Comparison of ENCODE assay signal across 9 cellular contexts in the genomic region with DNA sequence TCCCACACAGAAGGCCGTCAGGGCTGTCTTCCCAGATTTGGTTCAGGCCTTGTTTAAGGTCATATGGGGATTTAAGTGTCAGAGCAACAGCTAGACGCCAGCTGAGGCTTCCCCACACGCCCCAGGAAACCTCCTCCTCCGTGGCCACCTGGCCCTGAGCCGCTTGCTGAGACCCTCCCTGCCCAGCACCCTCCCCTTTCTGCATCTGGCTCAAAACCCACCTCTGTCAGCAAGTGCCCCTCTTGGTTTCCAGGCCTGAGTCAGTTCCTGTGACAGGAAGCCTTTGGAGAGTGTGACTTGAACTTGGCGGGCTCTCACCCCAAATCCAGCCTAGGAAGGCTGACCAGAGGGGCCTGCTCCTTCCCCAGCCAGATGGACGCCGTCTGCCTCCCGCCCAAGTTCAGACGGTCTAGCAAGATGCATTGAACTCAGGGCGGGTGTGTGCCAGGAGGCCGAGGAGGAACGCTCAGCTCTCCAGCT. TPM values are rescaled to one million over a fixed set of nuclear protein-coding genes. Genes with fewer than 3 reads are reported as not detected.
DNase-seq lines count a peak whose midpoint lies in the region; ATAC-seq and TF ChIP-seq lines count a peak whose summit lies in the region.
"Had no signal": no experiment of that assay in that cellular context is flagged by ENCODE, and none has a peak within 500 bp of the region (broad histone marks: within the 10 kb centered on the region; RNA-seq: fewer than 3 reads in every experiment).

No MANE protein-coding gene starts in this region.

- H3K4me1 ChIP-seq in spleen, result peaks cover 43 to 77% (median 66%) of the 10 kb centered on the region in 6 donors

- peak; percentile 78 for DNase-seq in Jurkat, Clone E6-1 (ENCODE audit: low read depth, low spot score)
- DNase-seq in activated CD8-positive, alpha-beta memory T cell treated with anti-CD3 and anti-CD28 coated beads, Interleukin-2, amount 10 ng/mL, durations not matched to agents 7 days and 5 days, result peak; percentile 62
- peak; percentile 85 for DNase-seq in left cardiac atrium
- DNase-seq in spleen, result peak; percentile 79
- no peak for DNase-seq in RKO (ENCODE audit: low spot score)
- no peak for DNase-seq in HFFc6

- peak overlapping the region; percentile 20 for H3K4me3 Mint-ChIP-seq in activated CD8-positive, alpha-beta memory T cell treated with anti-CD3 and anti-CD28 coated beads, Interleukin-2, amount 10 ng/mL, durations not matched to agents 7 days and 5 days
- H3K4me3 Mint-ChIP-seq in HFFc6, result no peak overlapping the region
- H3K4me3 Mint-ChIP-seq: memory B cell had no signal

- CTCF ChIA-PET in activated CD8-positive, alpha-beta memory T cell treated with anti-CD3 and anti-CD28 coated beads, Interleukin-2, amount 10 ng/mL, durations not matched to agents 7 days and 5 days (lab: Charles Lee), result interaction anchor here (0.9 to 18.2 kb wide), 19 partner anchors 8 to 398 kb away, joined by 3 to 343 read pairs (median 10); partner anchors contain the start of genes DSCAML1 and IL10RA

- no peaks in the 10 kb centered on the region for H3K9me3 Mint-ChIP-seq in activated CD8-positive, alpha-beta memory T cell treated with anti-CD3 and anti-CD28 coated beads, Interleukin-2, amount 10 ng/mL, durations not matched to agents 7 days and 5 days (ENCODE audit: low read depth)
- no peaks in the 10 kb centered on the region for H3K9me3 Mint-ChIP-seq in HFFc6
- H3K9me3 Mint-ChIP-seq: memory B cell had no signal

- H3K36me3 Mint-ChIP-seq in activated CD8-positive, alpha-beta memory T cell treated with anti-CD3 and anti-CD28 coated beads, Interleukin-2, amount 10 ng/mL, durations not matched to agents 7 days and 5 days, result no peaks in the 10 kb centered on the region
- no peaks in the 10 kb centered on the region for H3K36me3 Mint-ChIP-seq in HFFc6 (ENCODE audit: low read depth)
- H3K36me3 Mint-ChIP-seq: memory B cell had no signal

- intact Hi-C loops in left cardiac atrium (cut with DNase I), result loop anchor here in 1 of 2 donors (5.0 kb wide), 1 partner anchor 228 kb away; no protein-coding TSS in a partner anchor
- intact Hi-C loops in spleen (cut with DNase I; ENCODE audit: low total_unique reads), result no loop called here

- H3K36me3 ChIP-seq in spleen, result no peaks in the 10 kb centered on the region

- no peak for ATAC-seq in activated CD8-positive, alpha-beta memory T cell treated with anti-CD3 and anti-CD28 coated beads, Interleukin-2, amount 10 ng/mL, durations not matched to agents 7 days and 5 days
- peak; percentile 76 to 79 for ATAC-seq in left cardiac atrium
- no peak for ATAC-seq in GM18511 (IDR thresholded peaks at IDR 0.05; ENCODE audit: unreplicated experiment)
- no peak for ATAC-seq in HG02610 (IDR thresholded peaks at IDR 0.05; ENCODE audit: unreplicated experiment)

- H3K27ac Mint-ChIP-seq in activated CD8-positive, alpha-beta memory T cell treated with anti-CD3 and anti-CD28 coated beads, Interleukin-2, amount 10 ng/mL, durations not matched to agents 7 days and 5 days, result peak overlapping the region; percentile 87
- H3K27ac Mint-ChIP-seq in HFFc6, result no peak overlapping the region
- H3K27ac Mint-ChIP-seq: memory B cell had no signal

- H3K9me3 ChIP-seq in spleen, result no peaks in the 10 kb centered on the region

- no peak for TF ChIP-seq CTCF in spleen (IDR thresholded peaks at IDR 0.05 in 8 of 11, conservative IDR thresholded peaks at IDR 0.05 in 3 of 11)
- TF ChIP-seq CTCF in HFFc6 (IDR thresholded peaks at IDR 0.05), result no peak

- no peak for TF ChIP-seq POLR2A in spleen (IDR thresholded peaks at IDR 0.05)

- 17 to 36% (median 29%) methylated on average over 7 to 13 of the region's 13 CpGs for WGBS in spleen, 5 donors

- H3K27me3 Mint-ChIP-seq in activated CD8-positive, alpha-beta memory T cell treated with anti-CD3 and anti-CD28 coated beads, Interleukin-2, amount 10 ng/mL, durations not matched to agents 7 days and 5 days, result no peaks in the 10 kb centered on the region
- H3K27me3 Mint-ChIP-seq in HFFc6 (ENCODE audit: insufficient read depth), result peaks cover 23% of the 10 kb centered on the region

- peaks cover 0 to 49% (median 0%) of the 10 kb centered on the region in 7 donors for H3K27me3 ChIP-seq in spleen (replicated peaks in 1 of 7)

- H3K4me3 ChIP-seq in Jurkat, Clone E6-1 (ENCODE audit: low read length), result peak overlapping the region; percentile 43
- no peak overlapping the region for H3K4me3 ChIP-seq in spleen

- H3K4me1 Mint-ChIP-seq in activated CD8-positive, alpha-beta memory T cell treated with anti-CD3 and anti-CD28 coated beads, Interleukin-2, amount 10 ng/mL, durations not matched to agents 7 days and 5 days, result peaks cover 72% of the 10 kb centered on the region
- H3K4me1 Mint-ChIP-seq in HFFc6 (ENCODE audit: low read depth), result no peaks in the 10 kb centered on the region

- peak overlapping the region; percentile 70 to 92 (median 80) for H3K27ac ChIP-seq in spleen

RNA-seq across cellular contexts. Expression of gene FXYD2, which starts 0.6 kb away (rescaled TPM):
- 88.4 TPM for polyA plus RNA-seq in Jurkat, Clone E6-1 (2012; ENCODE audit: insufficient read depth, insufficient read length)
- total RNA-seq in activated CD8-positive, alpha-beta memory T cell treated with anti-CD3 and anti-CD28 coated beads, Interleukin-2, amount 10 ng/mL, durations not matched to agents 7 days and 5 days, result 10 to 100 TPM; 13.1 to 19.0 TPM
- total RNA-seq in left cardiac atrium (1 to 10 TPM; 1.6 to 1.9 TPM), spleen (10 to 100 TPM in 2 of 7 donors, 1 to 10 TPM in 5; 4.7 to 20.0 (median 7.3) TPM)
- 10 to 100 TPM in 1 of 3 donors, 1 to 10 TPM in 2; 8.3 to 18.4 (median 9.8) TPM for polyA plus RNA-seq in spleen
- total RNA-seq in HFFc6 (2021; fragmentation: NEBNext Ultra II Directional; extraction: Animal tissue kit (Norgen Biotek cat#: 25700)), result under 1 TPM in 1 of 6 experiments, not detected in 5; 0.40 TPM

RNA-seq across cellular contexts. Expression of gene DSCAML1, which starts 27.0 kb away (rescaled TPM):
- not detected for polyA plus RNA-seq in Jurkat, Clone E6-1 (2012; ENCODE audit: insufficient read depth, insufficient read length)
- 1 to 10 TPM in 1 of 2 experiments, under 1 TPM in 1; 0.42 to 1.4 TPM for total RNA-seq in activated CD8-positive, alpha-beta memory T cell treated with anti-CD3 and anti-CD28 coated beads, Interleukin-2, amount 10 ng/mL, durations not matched to agents 7 days and 5 days
- total RNA-seq in left cardiac atrium, result under 1 TPM; 0.76 to 0.88 TPM
- 10 to 100 TPM in 1 of 7 donors, 1 to 10 TPM in 5, under 1 TPM in 1; 0.54 to 10.7 (median 3.6) TPM for total RNA-seq in spleen
- polyA plus RNA-seq in spleen, result under 1 TPM; 0.07 to 0.41 (median 0.35) TPM
- not detected for total RNA-seq in HFFc6 (2021; fragmentation: NEBNext Ultra II Directional; extraction: Animal tissue kit (Norgen Biotek cat#: 25700))

RNA-seq across cellular contexts. Expression of gene FXYD6, which starts 52.5 kb away (rescaled TPM):
- 3.8 TPM for polyA plus RNA-seq in Jurkat, Clone E6-1 (2012; ENCODE audit: insufficient read depth, insufficient read length)
- under 1 TPM; 0.12 to 0.20 TPM for total RNA-seq in activated CD8-positive, alpha-beta memory T cell treated with anti-CD3 and anti-CD28 coated beads, Interleukin-2, amount 10 ng/mL, durations not matched to agents 7 days and 5 days
- 10 to 100 TPM; 31.2 to 37.6 TPM for total RNA-seq in left cardiac atrium
- 100 to 1,000 TPM in 5 of 7 donors, 10 to 100 TPM in 2; 75.4 to 230 (median 140) TPM for total RNA-seq in spleen
- 10 to 100 TPM; 40.8 to 71.5 (median 51.4) TPM for polyA plus RNA-seq in spleen
- not detected for total RNA-seq in HFFc6 (2021; fragmentation: NEBNext Ultra II Directional; extraction: Animal tissue kit (Norgen Biotek cat#: 25700))

Comparison
In these comparisons a context has a peak if more than half of its experiments do, and no peak if none do; other contexts are left out.
1. DNase-seq: peak in Jurkat, Clone E6-1 (single experiment), activated CD8-positive, alpha-beta memory T cell treated with anti-CD3 and anti-CD28 coated beads, Interleukin-2, amount 10 ng/mL, durations not matched to agents 7 days and 5 days (single experiment), left cardiac atrium (single experiment) and spleen (single experiment); none in RKO (single experiment) and HFFc6 (single experiment).
2. ATAC-seq: peak in left cardiac atrium (2 of 2); none in activated CD8-positive, alpha-beta memory T cell treated with anti-CD3 and anti-CD28 coated beads, Interleukin-2, amount 10 ng/mL, durations not matched to agents 7 days and 5 days (single experiment), GM18511 (single experiment) and HG02610 (single experiment).
3. RNA of gene FXYD6, which starts 52.5 kb away (total RNA-seq): 75.4 to 230 TPM in spleen and 31.2 to 37.6 TPM in left cardiac atrium; 0.12 to 0.20 TPM in activated CD8-positive, alpha-beta memory T cell treated with anti-CD3 and anti-CD28 coated beads, Interleukin-2, amount 10 ng/mL, durations not matched to agents 7 days and 5 days and not detected in HFFc6; every median in the first group is over 10 times any median in the second.